Comparison of ENCODE assay signal across 24 cellular contexts in genomic region chr12:123965382-123965781, GRCh38. TPM values are rescaled to one million over a fixed set of nuclear protein-coding genes. Genes with fewer than 3 reads are reported as not detected.
DNase-seq lines count a peak whose midpoint lies in the region; ATAC-seq, FAIRE-seq and TF ChIP-seq lines count a peak whose summit lies in the region.
"Had no signal": no experiment of that assay in that cellular context is flagged by ENCODE, and none has a peak within 500 bp of the region (broad histone marks: within the 10 kb centered on the region; RNA-seq: fewer than 3 reads in every experiment).

No MANE protein-coding gene starts in this region.

- H2BK20ac ChIP-seq in IMR-90 (ENCODE audit: low read depth, low read length): no peak overlapping the region

- DNase-seq in IMR-90: no peak
- no peak for DNase-seq in K562 (ENCODE audit: extremely low read depth in 1 of 4, low spot score in 3 of 4)
- no peak for DNase-seq in left ventricle myocardium inferior
- no peak for DNase-seq in left colon
- DNase-seq in SIG-M5 treated with dmso at 0.1 percent for 504 hours (lab: John Stamatoyannopoulos, UW; ENCODE audit: unreplicated experiment): no peak
- DNase-seq in NCI-H2081 (lab: John Stamatoyannopoulos, UW): no peak
- DNase-seq in pancreas: no peak
- DNase-seq in GM19238 (ENCODE audit: insufficient read length, low spot score): no peak
- DNase-seq: ACHN; BE2C; C1 segment of cervical spinal cord; CD4-positive, CD25-positive, alpha-beta regulatory T cell; CD8-positive, alpha-beta memory T cell; COR-L47; DMS 273 treated with DMSO at 0.1 percent for 48 hours; DMS53; HFFc6 had no signal

- TF ChIP-seq RAD21 in IMR-90 (IDR thresholded peaks at IDR 0.05; ENCODE audit: low read length) (no peak), K562 (CRISPR knock-in tag; conservative IDR thresholded peaks at IDR 0.05 in 1 of 2, IDR thresholded peaks at IDR 0.05 in 1 of 2) (no peak)

- FAIRE-seq in K562 (lab: Jason Lieb, UNC) (no peak), pancreas (lab: Jason Lieb, UNC) (no peak)
- FAIRE-seq: A204.1, GM12892, GM18507, H54, HepG2 had no signal

- TF ChIP-seq CTCF in IMR-90 (conservative IDR thresholded peaks at IDR 0.05; ENCODE audit: low read depth, low read length): no peak
- TF ChIP-seq CTCF in K562 (IDR thresholded peaks at IDR 0.05 in 2 of 3, conservative IDR thresholded peaks at IDR 0.05 in 1 of 3; ENCODE audit: insufficient read depth in 2 of 3, low read depth in 1 of 3, low read length in 3 of 3): no peak
- no peak for TF ChIP-seq CTCF in left ventricle myocardium inferior (IDR thresholded peaks at IDR 0.05; ENCODE audit: borderline replicate concordance)
- no peak for TF ChIP-seq CTCF in pancreas (IDR thresholded peaks at IDR 0.05)

- in situ Hi-C loops in IMR-90 (cut with MboI; ENCODE audit: low sequenced_read_pairs) (no loop called here), K562 (cut with MboI) (no loop called here)

- dilution Hi-C loops in IMR-90 (cut with HindIII; ENCODE audit: low sequenced_read_pairs, unreplicated experiment): no loop called here

- H3K4me2 ChIP-seq in IMR-90 (ENCODE audit: low read depth, low read length): no peak overlapping the region
- H3K4me2 ChIP-seq in K562 (ENCODE audit: insufficient read depth, low read length): no peak overlapping the region
- H3K4me2 ChIP-seq: GM23338 had no signal

- H3K27ac ChIP-seq in IMR-90 (ENCODE audit: insufficient read depth, low read length) (no peak overlapping the region), K562 (ENCODE audit: extremely low read depth, low read depth, low read length) (no peak overlapping the region), left ventricle myocardium inferior (replicated peaks) (peak overlapping the region; percentile 45), pancreas (no peak overlapping the region)

- no peak overlapping the region for H2AK9ac ChIP-seq in IMR-90 (replicated peaks; ENCODE audit: low read depth, low read length, poor library complexity)

- H4K8ac ChIP-seq in IMR-90 (ENCODE audit: low read depth in 2 of 2, low read length in 2 of 2): no peak overlapping the region; a peak in 1 of 4 replicates

- intact Hi-C loops in IMR-90 (cut with micrococcal nuclease): no loop called here
- intact Hi-C loops in K562 (cut with micrococcal nuclease): no loop called here
- intact Hi-C loops in left ventricle myocardium inferior (cut with micrococcal nuclease): no loop called here
- intact Hi-C loops in left colon (cut with DNase I, micrococcal nuclease): no loop called here
- intact Hi-C loops in pancreas (cut with DNase I): no loop called here

- H3K79me2 ChIP-seq in K562 (ENCODE audit: control insufficient read depth, insufficient read depth, low read length): peaks cover 5% of the 10 kb centered on the region; the same call in 2 of the 3 replicates

- BruUV-seq in IMR-90 (replicated peaks; lab: Mats Ljungman, UMichigan) (no TSS peak), K562 (replicated peaks; lab: Mats Ljungman, UMichigan) (no TSS peak)

- ATAC-seq in IMR-90 (ENCODE audit: low read depth) (no peak), K562 (peak; percentile 25; the same call in 1 of the 3 replicates), left colon (peak; percentile 32), pancreas (no peak)
- ATAC-seq: GM23338, HCT116, HepG2 had no signal

- no peak overlapping the region for H4K5ac ChIP-seq in IMR-90 (ENCODE audit: low read depth, low read length)

- TF ChIP-seq POLR2A in IMR-90 (IDR thresholded peaks at IDR 0.05; ENCODE audit: low read depth, low read length) (no peak), K562 (conservative IDR thresholded peaks at IDR 0.05) (no peak)

- H3K36me3 ChIP-seq in IMR-90 (ENCODE audit: control insufficient read depth, insufficient read depth, low read length): peaks cover 2% of the 10 kb centered on the region; the same call in 1 of the 2 replicates
- H3K36me3 ChIP-seq in K562 (ENCODE audit: control insufficient read depth, insufficient read depth, low read length): no peaks in the 10 kb centered on the region
- no peaks in the 10 kb centered on the region for H3K36me3 ChIP-seq in left ventricle myocardium inferior
- no peaks in the 10 kb centered on the region for H3K36me3 ChIP-seq in pancreas
- H3K36me3 ChIP-seq: BE2C had no signal

- no peak for TF ChIP-seq EP300 in K562 (IDR thresholded peaks at IDR 0.05; ENCODE audit: low read length)

- peaks cover 31 to 70% of the 10 kb centered on the region in 2 experiments for H3K79me1 ChIP-seq in IMR-90 (ENCODE audit: low read depth in 1 of 2, low read length in 2 of 2)

- H2BK15ac ChIP-seq in IMR-90 (ENCODE audit: low read depth, low read length): no peak overlapping the region

- POLR2A ChIA-PET in IMR-90 (lab: Charles Lee; ENCODE audit: unreplicated experiment) (interaction anchor here (0.5 kb wide), 1 partner anchor 951 kb away, joined by 12 read pairs; no protein-coding TSS in a partner anchor), K562 (lab: Yijun Ruan, JAX) (interaction anchor here (1.3 to 3.2 kb wide), 2 partner anchors 10 to 13 kb away, joined by 5 to 16 read pairs; no protein-coding TSS in a partner anchor)

- H3K27me3 ChIP-seq in IMR-90 (ENCODE audit: control insufficient read depth, insufficient read depth, low read length) (no peaks in the 10 kb centered on the region), K562 (ENCODE audit: control insufficient read depth in 2 of 2, insufficient read depth in 2 of 2, low read length in 2 of 2) (no peaks in the 10 kb centered on the region), left ventricle myocardium inferior (ENCODE audit: low read depth) (no peaks in the 10 kb centered on the region), pancreas (no peaks in the 10 kb centered on the region)
- H3K27me3 ChIP-seq: BE2C had no signal

- H3K9me1 ChIP-seq in IMR-90 (ENCODE audit: insufficient read depth, low read length) (peaks cover 16% of the 10 kb centered on the region), K562 (ENCODE audit: control insufficient read depth, insufficient read depth, low read length) (no peaks in the 10 kb centered on the region)

- H3K9me3 ChIP-seq in IMR-90 (ENCODE audit: control insufficient read depth, insufficient read depth, low read length): no peaks in the 10 kb centered on the region
- no peaks in the 10 kb centered on the region for H3K9me3 ChIP-seq in K562 (replicated peaks; ENCODE audit: control insufficient read depth, insufficient read depth, low read depth, low read length)
- H3K9me3 ChIP-seq in left ventricle myocardium inferior (replicated peaks): no peaks in the 10 kb centered on the region
- no peaks in the 10 kb centered on the region for H3K9me3 ChIP-seq in pancreas
- H3K9me3 ChIP-seq: BE2C had no signal

- H2BK120ac ChIP-seq in IMR-90 (ENCODE audit: low read depth, low read length): no peak overlapping the region

- H3K18ac ChIP-seq in IMR-90 (ENCODE audit: low read depth, low read length): no peak overlapping the region

- H3K4ac ChIP-seq in IMR-90 (ENCODE audit: low read depth, low read length): no peak overlapping the region

- no peak overlapping the region for H3K23ac ChIP-seq in IMR-90 (ENCODE audit: low read depth, low read length)

- WGBS in IMR-90 (ENCODE audit: extremely low coverage in 2 of 2, insufficient read length in 1 of 2), 2 experiments: no CpG with 5 or more reads among the region's 5 CpGs
- WGBS in K562 (ENCODE audit: insufficient coverage, low coverage, missing lambda C conversion rate): 39% methylated on average over 5 of the region's 5 CpGs
- WGBS in pancreas, 2 donors: 64 to 76% methylated on average over 5 of the region's 5 CpGs

- CTCF ChIA-PET in IMR-90 (lab: Yijun Ruan, JAX) (no interaction called here), K562 (lab: Yijun Ruan, JAX; ENCODE audit: low intra/inter-chr PET ratio) (no interaction called here)

- no peak overlapping the region for H3K56ac ChIP-seq in IMR-90 (ENCODE audit: extremely low read depth, insufficient read depth, low read length)

- H2AFZ ChIP-seq in IMR-90 (replicated peaks; ENCODE audit: low read length, poor library complexity): no peak overlapping the region
- H2AFZ ChIP-seq in K562 (ENCODE audit: low read depth, low read length): no peak overlapping the region
- H2AFZ ChIP-seq: GM23338 had no signal

- H4K20me1 ChIP-seq in IMR-90 (ENCODE audit: insufficient read depth, low read length) (peaks cover 18% of the 10 kb centered on the region; the same call in 1 of the 2 replicates), K562 (replicated peaks; ENCODE audit: control insufficient read depth, insufficient read depth, low read length) (0 out of 2 replicates have a peak, but pooled peaks cover 3% of the 10 kb centered on the region)

- no peak overlapping the region for H2BK5ac ChIP-seq in IMR-90 (ENCODE audit: low read depth, low read length, poor library complexity, severe bottlenecking)

- H3K14ac ChIP-seq in IMR-90 (replicated peaks; ENCODE audit: low read depth, low read length): no peak overlapping the region

- H3K4me1 ChIP-seq in IMR-90 (ENCODE audit: control insufficient read depth, insufficient read depth, low read length) (peaks cover 12% of the 10 kb centered on the region), K562 (replicated peaks in 1 of 2; ENCODE audit: control insufficient read depth in 2 of 2, insufficient read depth in 2 of 2, low read length in 2 of 2) (peaks cover 0 to 22% of the 10 kb centered on the region in 2 experiments; a peak in 3 of 5 replicates), left ventricle myocardium inferior (peaks cover 33% of the 10 kb centered on the region), pancreas (peaks cover 0 to under 1% (median 0%) of the 10 kb centered on the region in 3 donors)

- H3K4me3 ChIP-seq in IMR-90 (ENCODE audit: insufficient read depth, low read depth, low read length) (no peak overlapping the region), K562 (no peak overlapping the region), left ventricle myocardium inferior (no peak overlapping the region), pancreas (no peak overlapping the region)
- H3K4me3 ChIP-seq: GM23338 had no signal

- H3K9ac ChIP-seq in IMR-90 (ENCODE audit: low read depth, low read length): no peak overlapping the region
- no peak overlapping the region for H3K9ac ChIP-seq in K562 (ENCODE audit: insufficient read depth in 1 of 2, low read depth in 2 of 2, low read length in 2 of 2)

- no peak overlapping the region for H4K91ac ChIP-seq in IMR-90 (ENCODE audit: insufficient read depth, low read depth, low read length)

- H2AK5ac ChIP-seq in IMR-90 (ENCODE audit: low read depth, low read length): peak overlapping the region; percentile 1; the same call in 1 of the 2 replicates

RNA-seq across cellular contexts. Expression of gene CCDC92, which starts 7.2 kb away (rescaled TPM):
- total RNA-seq in IMR-90 (2012; rRNA removed): 5.7 and 8.1 TPM in 2 replicates
- 55.5 and 61.1 TPM in 2 replicates for polyA plus RNA-seq in IMR-90 (2012; rRNA removed)
- polyA plus RNA-seq in IMR-90 (2012; cell fraction: cytosol; rRNA removed): 75.4 and 87.9 TPM in 2 replicates
- 91.3 and 94.1 TPM in 2 replicates for polyA plus RNA-seq in IMR-90 (2012; cell fraction: nucleus; rRNA removed; ENCODE audit: low replicate concordance)
- 5.4 and 7.1 TPM in 2 replicates for total RNA-seq in K562 (2011; cell fraction: chromatin; rRNA removed; ENCODE audit: low replicate concordance)
- total RNA-seq in K562 (2011; cell fraction: nucleolus; rRNA removed): 4.5 and 5.0 TPM in 2 replicates
- total RNA-seq in K562 (2011; cell fraction: nucleoplasm; rRNA removed): 4.6 and 7.2 TPM in 2 replicates
- 1.4 TPM in 2 replicates for total RNA-seq in K562 (2014; rRNA removed)
- total RNA-seq in K562 (2014; rRNA removed; fragmentation: Illumina TruSeq; extraction: Trizol): 1.3 and 1.7 TPM in 2 replicates
- 1.5 and 2.1 TPM in 2 replicates for total RNA-seq in K562 (2015; rRNA removed; fragmentation: Illumina TruSeq; extraction: Trizol)
- total RNA-seq in K562 (2021): 4.0 and 5.9 TPM in 2 replicates
- polyA plus RNA-seq in K562 (2011; rRNA removed): 2.6 and 6.8 TPM in 2 replicates
- 2.4 and 6.8 TPM in 2 replicates for polyA plus RNA-seq in K562 (2011; cell fraction: cytosol; rRNA removed)
- 6.6 and 11.3 TPM in 2 replicates for polyA plus RNA-seq in K562 (2011; cell fraction: nucleus; rRNA removed)
- polyA plus RNA-seq in K562 (2012): 4.0 and 11.0 TPM in 2 replicates
- polyA plus RNA-seq in K562 (2014; fragmentation: Illumina TruSeq; extraction: Trizol): 2.6 and 3.6 TPM in 2 replicates
- under 1 TPM; 0.27 to 0.30 TPM for polyA plus RNA-seq in K562 (2014; fragmentation: Nextera tagmentation; extraction: Ambion mirVana)
- polyA plus RNA-seq in K562 (2014; rRNA removed): 3.1 and 3.4 TPM in 2 replicates
- 2.2 and 3.6 TPM in 2 replicates for polyA minus RNA-seq in K562 (2011; rRNA and poly(A)+ RNA removed)
- 2.2 and 5.6 TPM in 2 replicates for polyA minus RNA-seq in K562 (2011; cell fraction: cytosol; rRNA and poly(A)+ RNA removed)
- polyA minus RNA-seq in K562 (2011; cell fraction: nucleus; rRNA and poly(A)+ RNA removed): 3.8 and 8.9 TPM in 2 replicates
- total RNA-seq in left ventricle myocardium inferior: 57.2 TPM
- total RNA-seq in left colon: 10 to 100 TPM; 20.6 to 25.6 TPM
- 10 to 100 TPM in 5 of 6 donors, 1 to 10 TPM in 1; 9.2 to 18.3 (median 11.3) TPM for total RNA-seq in pancreas
- 10 to 100 TPM; 25.6 to 29.4 TPM for polyA plus RNA-seq in pancreas

RNA-seq across cellular contexts. Expression of gene ZNF664, which starts 7.6 kb away (rescaled TPM):
- total RNA-seq in IMR-90 (2012; rRNA removed) (32.6 and 36.7 TPM in 2 replicates), K562 (2014; rRNA removed) (31.1 and 34.5 TPM in 2 replicates), K562 (2014; rRNA removed; fragmentation: Illumina TruSeq; extraction: Trizol) (69.9 and 73.6 TPM in 2 replicates), K562 (2015; rRNA removed; fragmentation: Illumina TruSeq; extraction: Trizol) (59.6 and 63.6 TPM in 2 replicates), K562 (2021) (75.5 and 82.5 TPM in 2 replicates), left ventricle myocardium inferior (80.7 TPM), left colon (100 to 1,000 TPM; 111 to 138 TPM), pancreas (10 to 100 TPM; 45.4 to 72.7 (median 57.6) TPM)
- polyA plus RNA-seq in IMR-90 (2012; rRNA removed) (24.6 and 29.9 TPM in 2 replicates), K562 (2011; rRNA removed) (64.8 and 90.3 TPM in 2 replicates), K562 (2014; fragmentation: Illumina TruSeq; extraction: Trizol) (78.3 and 101 TPM in 2 replicates), K562 (2014; fragmentation: Nextera tagmentation; extraction: Ambion mirVana) (1 to 10 TPM; 3.3 to 6.3 TPM), K562 (2014; rRNA removed) (59.1 and 59.4 TPM in 2 replicates), pancreas (10 to 100 TPM; 23.0 to 36.5 TPM)
- 14.0 and 16.7 TPM in 2 replicates for polyA plus RNA-seq in IMR-90 (2012; cell fraction: cytosol; rRNA removed)
- polyA plus RNA-seq in IMR-90 (2012; cell fraction: nucleus; rRNA removed; ENCODE audit: low replicate concordance): 9.3 and 24.8 TPM in 2 replicates
- 30.4 and 40.8 TPM in 2 replicates for total RNA-seq in K562 (2011; cell fraction: chromatin; rRNA removed; ENCODE audit: low replicate concordance)
- 22.5 and 24.2 TPM in 2 replicates for total RNA-seq in K562 (2011; cell fraction: nucleolus; rRNA removed)
- 37.6 and 62.4 TPM in 2 replicates for total RNA-seq in K562 (2011; cell fraction: nucleoplasm; rRNA removed)
- polyA plus RNA-seq in K562 (2011; cell fraction: cytosol; rRNA removed): 29.8 and 49.5 TPM in 2 replicates
- 44.5 and 52.5 TPM in 2 replicates for polyA plus RNA-seq in K562 (2011; cell fraction: nucleus; rRNA removed)
- 48.0 and 52.7 TPM in 2 replicates for polyA plus RNA-seq in K562 (2012)
- polyA minus RNA-seq in K562 (2011; rRNA and poly(A)+ RNA removed): 46.6 and 47.8 TPM in 2 replicates
- polyA minus RNA-seq in K562 (2011; cell fraction: cytosol; rRNA and poly(A)+ RNA removed): 26.5 and 29.5 TPM in 2 replicates
- polyA minus RNA-seq in K562 (2011; cell fraction: nucleus; rRNA and poly(A)+ RNA removed): 28.0 and 52.0 TPM in 2 replicates

Comparison
In these comparisons a context has a peak if more than half of its experiments do, and no peak if none do; other contexts are left out.
1. ATAC-seq: peak in K562 (single experiment) and left colon (single experiment); none in IMR-90 (single experiment) and pancreas (0 of 4).